ENCODE assay signal across 33 cellular contexts in genomic region chr7:134279336-134279735, GRCh38.
"Had no signal": no experiment of that assay in that cellular context is flagged by ENCODE, and none has a peak within 500 bp of the region (broad histone marks: within the 10 kb centered on the region; RNA-seq: fewer than 3 reads in every experiment).

No MANE protein-coding gene starts in this region.

- H3K4me3 ChIP-seq: ascending aorta, breast epithelium, cardiac muscle cell, colonic mucosa, esophagus squamous epithelium, gastroesophageal sphincter had no signal

- H3K4me3 Mint-ChIP-seq: activated B cell treated with CpG ODN at 0.5 μM for 24 hours; activated CD4-positive, alpha-beta memory T cell treated with anti-CD3 and anti-CD28 coated beads, Interleukin-2, amount 10 ng/mL, durations not matched to agents 7 days and 5 days; activated CD4-positive, alpha-beta T cell treated with anti-CD3 and anti-CD28 coated beads, Interleukin-2, amount 10 ng/mL, durations not matched to agents 7 days and 5 days; activated naive CD4-positive, alpha-beta T cell treated with anti-CD3 and anti-CD28 coated beads, Interleukin-2, amount 10 ng/mL, durations not matched to agents 7 days and 5 days; activated naive CD8-positive, alpha-beta T cell treated with anti-CD3 and anti-CD28 coated beads, Interleukin-2, amount 10 ng/mL, durations not matched to agents 7 days and 5 days; activated T-cell treated with anti-CD3 and anti-CD28 coated beads, Interleukin-2, amount 50 U/mL, for 24 hours; activated T-cell treated with anti-CD3 and anti-CD28 coated beads, Interleukin-2, amount 50 U/mL, for 72 hours; brain; T-helper 17 cell; T-helper 2 cell treated with Interferon-gamma antibody and Interleukin-4, amounts not matched to agents 5 μg/mL and 100 μg/mL, for 36 hours had no signal

- H3K27ac ChIP-seq: ascending aorta, breast epithelium, cardiac muscle cell, colonic mucosa, epithelial cell of prostate, esophagus squamous epithelium, gastroesophageal sphincter, WERI-Rb-1 had no signal

- H3K36me3 Mint-ChIP-seq: activated naive CD4-positive, alpha-beta T cell treated with anti-CD3 and anti-CD28 coated beads, Interleukin-2, amount 10 ng/mL, durations not matched to agents 7 days and 5 days; activated naive CD4-positive, alpha-beta T cell treated with anti-CD3 and anti-CD28 coated beads, Interleukin-2, amount 50 U/mL, for 72 hours; activated naive CD8-positive, alpha-beta T cell treated with anti-CD3 and anti-CD28 coated beads, Interleukin-2, amount 10 ng/mL, durations not matched to agents 7 days and 5 days; brain had no signal

- H3K27ac Mint-ChIP-seq: activated B cell treated with CpG ODN at 0.5 μM for 24 hours; activated CD4-positive, alpha-beta memory T cell treated with anti-CD3 and anti-CD28 coated beads, Interleukin-2, amount 10 ng/mL, durations not matched to agents 7 days and 5 days; activated CD4-positive, alpha-beta T cell treated with anti-CD3 and anti-CD28 coated beads, Interleukin-2, amount 10 ng/mL, durations not matched to agents 7 days and 5 days; activated naive CD4-positive, alpha-beta T cell treated with anti-CD3 and anti-CD28 coated beads, Interleukin-2, amount 10 ng/mL, durations not matched to agents 7 days and 5 days; activated naive CD4-positive, alpha-beta T cell treated with anti-CD3 and anti-CD28 coated beads, Interleukin-2, amount 50 U/mL, for 72 hours; activated naive CD8-positive, alpha-beta T cell treated with anti-CD3 and anti-CD28 coated beads, Interleukin-2, amount 10 ng/mL, durations not matched to agents 7 days and 5 days; activated T-cell treated with anti-CD3 and anti-CD28 coated beads, Interleukin-2, amount 50 U/mL, for 24 hours; activated T-cell treated with anti-CD3 and anti-CD28 coated beads, Interleukin-2, amount 50 U/mL, for 72 hours; brain; T-helper 17 cell; T-helper 2 cell treated with Interferon-gamma antibody and Interleukin-4, amounts not matched to agents 5 μg/mL and 100 μg/mL, for 36 hours had no signal

- H3K4me1 ChIP-seq: ascending aorta, breast epithelium, colonic mucosa, esophagus squamous epithelium, gastroesophageal sphincter had no signal

- ATAC-seq: activated CD4-positive, CD25-positive, alpha-beta regulatory T cell treated with anti-CD3 and anti-CD28 coated beads, Interleukin-2, amount 50 U/mL, for 24 hours; activated naive CD4-positive, alpha-beta T cell treated with anti-CD3 and anti-CD28 coated beads, Interleukin-2, amount 50 U/mL, for 72 hours; activated T-cell treated with anti-CD3 and anti-CD28 coated beads, Interleukin-2, amount 50 U/mL, for 72 hours; gastroesophageal sphincter; T-helper 17 cell had no signal

- H3K4me1 Mint-ChIP-seq: activated B cell treated with CpG ODN at 0.5 μM for 24 hours; activated CD4-positive, alpha-beta memory T cell treated with anti-CD3 and anti-CD28 coated beads, Interleukin-2, amount 10 ng/mL, durations not matched to agents 7 days and 5 days; activated CD4-positive, alpha-beta T cell treated with anti-CD3 and anti-CD28 coated beads, Interleukin-2, amount 10 ng/mL, durations not matched to agents 7 days and 5 days; activated naive CD4-positive, alpha-beta T cell treated with anti-CD3 and anti-CD28 coated beads, Interleukin-2, amount 10 ng/mL, durations not matched to agents 7 days and 5 days; activated naive CD8-positive, alpha-beta T cell treated with anti-CD3 and anti-CD28 coated beads, Interleukin-2, amount 10 ng/mL, durations not matched to agents 7 days and 5 days had no signal

- FAIRE-seq: endometrium, endothelial cell of umbilical vein had no signal

- H3K36me3 ChIP-seq: ascending aorta, breast epithelium, cardiac muscle cell, colonic mucosa, esophagus squamous epithelium, gastroesophageal sphincter, WERI-Rb-1 had no signal

- DNase-seq: activated B cell treated with CpG ODN at 0.5 μM for 24 hours; activated CD4-positive, alpha-beta memory T cell treated with anti-CD3 and anti-CD28 coated beads, Interleukin-2, amount 10 ng/mL, durations not matched to agents 7 days and 5 days; activated CD4-positive, alpha-beta T cell treated with anti-CD3 and anti-CD28 coated beads, Interleukin-2, amount 10 ng/mL, durations not matched to agents 7 days and 5 days; activated CD4-positive, alpha-beta T cell treated with anti-CD3 and anti-CD28 coated beads, Interleukin-2, amount 50 U/mL, for 4 hours; activated CD8-positive, alpha-beta memory T cell treated with anti-CD3 and anti-CD28 coated beads, Interleukin-2, amount 50 U/mL, for 48 hours; activated gamma-delta T cell; activated naive CD4-positive, alpha-beta T cell; activated naive CD4-positive, alpha-beta T cell treated with anti-CD3 and anti-CD28 coated beads, Interleukin-2, amount 10 ng/mL, durations not matched to agents 7 days and 5 days; activated naive CD8-positive, alpha-beta T cell treated with anti-CD3 and anti-CD28 coated beads, Interleukin-2, amount 10 ng/mL, durations not matched to agents 7 days and 5 days; activated T-cell treated with anti-CD3 and anti-CD28 coated beads for 4 hours; activated T-cell treated with anti-CD3 and anti-CD28 coated beads, Interleukin-2, amount 50 U/mL, for 24 hours; activated T-cell treated with anti-CD3 and anti-CD28 coated beads, Interleukin-2, amount 50 U/mL, for 72 hours; central memory CD4-positive, alpha-beta T cell; cerebellar nuclear complex; colonic mucosa; effector CD8-positive, alpha-beta T cell; esophagus squamous epithelium; foreskin melanocyte; head of caudate nucleus; T-helper 17 cell; T1000; WERI-Rb-1 had no signal

- H3K9me3 ChIP-seq: ascending aorta, breast epithelium, colonic mucosa, esophagus squamous epithelium, gastroesophageal sphincter had no signal

- H3K9me3 Mint-ChIP-seq: activated B cell treated with CpG ODN at 0.5 μM for 24 hours; activated CD4-positive, alpha-beta memory T cell treated with anti-CD3 and anti-CD28 coated beads, Interleukin-2, amount 10 ng/mL, durations not matched to agents 7 days and 5 days; activated CD4-positive, alpha-beta T cell treated with anti-CD3 and anti-CD28 coated beads, Interleukin-2, amount 10 ng/mL, durations not matched to agents 7 days and 5 days; activated naive CD4-positive, alpha-beta T cell treated with anti-CD3 and anti-CD28 coated beads, Interleukin-2, amount 10 ng/mL, durations not matched to agents 7 days and 5 days; activated naive CD4-positive, alpha-beta T cell treated with anti-CD3 and anti-CD28 coated beads, Interleukin-2, amount 50 U/mL, for 72 hours; activated naive CD8-positive, alpha-beta T cell treated with anti-CD3 and anti-CD28 coated beads, Interleukin-2, amount 10 ng/mL, durations not matched to agents 7 days and 5 days; activated T-cell treated with anti-CD3 and anti-CD28 coated beads, Interleukin-2, amount 50 U/mL, for 24 hours; activated T-cell treated with anti-CD3 and anti-CD28 coated beads, Interleukin-2, amount 50 U/mL, for 72 hours; T-helper 2 cell treated with Interferon-gamma antibody and Interleukin-4, amounts not matched to agents 5 μg/mL and 100 μg/mL, for 36 hours had no signal

- H3K27me3 ChIP-seq: ascending aorta, breast epithelium, cardiac muscle cell, colonic mucosa, gastroesophageal sphincter had no signal
